ENCODE assay signal across 2 cellular contexts in genomic region chr6:27476090-27476489, GRCh38.
A peak's percentile ranks its signal among the peaks of the same experiment; 100 is the strongest.
TF ChIP-seq lines count a peak whose summit lies in the region.

No MANE protein-coding gene starts in this region.

TF ChIP-seq in IMR-90, 13 proteins besides CTCF, POLR2A, EP300 and RAD21:
- TF ChIP-seq MAFK (IDR thresholded peaks at IDR 0.05; ENCODE audit: low read depth, low read length) (0 out of 2 replicates have a peak, but pooled peaks have one; percentile 4), RCOR1 (IDR thresholded peaks at IDR 0.05; ENCODE audit: insufficient replicate concordance, low read length) (no peak)

TF ChIP-seq in K562, 482 proteins besides CTCF, POLR2A, EP300 and RAD21:
- TF ChIP-seq C11orf30 (IDR thresholded peaks at IDR 0.05; ENCODE audit: low read depth), result peak; percentile 50; the same call in 1 of the 2 replicates
- TF ChIP-seq, protein P1, sequence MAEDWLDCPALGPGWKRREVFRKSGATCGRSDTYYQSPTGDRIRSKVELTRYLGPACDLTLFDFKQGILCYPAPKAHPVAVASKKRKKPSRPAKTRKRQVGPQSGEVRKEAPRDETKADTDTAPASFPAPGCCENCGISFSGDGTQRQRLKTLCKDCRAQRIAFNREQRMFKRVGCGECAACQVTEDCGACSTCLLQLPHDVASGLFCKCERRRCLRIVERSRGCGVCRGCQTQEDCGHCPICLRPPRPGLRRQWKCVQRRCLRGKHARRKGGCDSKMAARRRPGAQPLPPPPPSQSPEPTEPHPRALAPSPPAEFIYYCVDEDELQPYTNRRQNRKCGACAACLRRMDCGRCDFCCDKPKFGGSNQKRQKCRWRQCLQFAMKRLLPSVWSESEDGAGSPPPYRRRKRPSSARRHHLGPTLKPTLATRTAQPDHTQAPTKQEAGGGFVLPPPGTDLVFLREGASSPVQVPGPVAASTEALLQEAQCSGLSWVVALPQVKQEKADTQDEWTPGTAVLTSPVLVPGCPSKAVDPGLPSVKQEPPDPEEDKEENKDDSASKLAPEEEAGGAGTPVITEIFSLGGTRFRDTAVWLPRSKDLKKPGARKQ (CRISPR knock-in tag; IDR thresholded peaks at IDR 0.05), result no peak
- peak; percentile 73 for TF ChIP-seq ZNF316 (IDR thresholded peaks at IDR 0.05)
